Comparison of ENCODE assay signal across 20 cellular contexts in genomic region chr2:48467637-48468036, GRCh38.
"Had no signal": no experiment of that assay in that cellular context is flagged by ENCODE, and none has a peak within 500 bp of the region (broad histone marks: within the 10 kb centered on the region; RNA-seq: fewer than 3 reads in every experiment).

No MANE protein-coding gene starts in this region.

- ATAC-seq: pancreas; right cardiac atrium; stimulated activated naive CD8-positive, alpha-beta T cell treated with anti-CD3 and anti-CD28 coated beads, Interleukin-15, Interleukin-2, amounts not matched to agents 100 U/mL and 50 U/mL, for 24 hours had no signal

- DNase-seq: cortex of kidney; effector memory CD4-positive, alpha-beta T cell; foreskin melanocyte; head of caudate nucleus; hippocampal formation; kidney glomerular epithelial cell; mesendoderm; naive B cell; occipital lobe; pancreas; right cardiac atrium; small intestine; stimulated activated CD4-positive, alpha-beta T cell treated with anti-CD3 and anti-CD28 coated beads, Interleukin-12 subunit alpha, Interleukin-12 subunit beta, amount 100 ng/mL, for 4 hours; stimulated activated naive CD8-positive, alpha-beta T cell treated with anti-CD3 and anti-CD28 coated beads, Interleukin-15, Interleukin-2, amounts not matched to agents 100 U/mL and 50 U/mL, for 24 hours; thyroid gland had no signal

- H3K9me3 Mint-ChIP-seq: naive B cell, nephron, type B pancreatic cell had no signal

- H3K9me3 ChIP-seq: esophagus muscularis mucosa, pancreas, suprapubic skin, thyroid gland had no signal

- H3K27ac Mint-ChIP-seq: naive B cell, nephron, type B pancreatic cell had no signal

- H3K4me3 Mint-ChIP-seq: nephron, type B pancreatic cell had no signal

- H3K4me1 Mint-ChIP-seq: naive B cell had no signal

- H3K27me3 Mint-ChIP-seq: naive B cell, progenitor cell of endocrine pancreas, type B pancreatic cell had no signal
